ENCODE assay signal across 1 cellular context in the genomic region with DNA sequence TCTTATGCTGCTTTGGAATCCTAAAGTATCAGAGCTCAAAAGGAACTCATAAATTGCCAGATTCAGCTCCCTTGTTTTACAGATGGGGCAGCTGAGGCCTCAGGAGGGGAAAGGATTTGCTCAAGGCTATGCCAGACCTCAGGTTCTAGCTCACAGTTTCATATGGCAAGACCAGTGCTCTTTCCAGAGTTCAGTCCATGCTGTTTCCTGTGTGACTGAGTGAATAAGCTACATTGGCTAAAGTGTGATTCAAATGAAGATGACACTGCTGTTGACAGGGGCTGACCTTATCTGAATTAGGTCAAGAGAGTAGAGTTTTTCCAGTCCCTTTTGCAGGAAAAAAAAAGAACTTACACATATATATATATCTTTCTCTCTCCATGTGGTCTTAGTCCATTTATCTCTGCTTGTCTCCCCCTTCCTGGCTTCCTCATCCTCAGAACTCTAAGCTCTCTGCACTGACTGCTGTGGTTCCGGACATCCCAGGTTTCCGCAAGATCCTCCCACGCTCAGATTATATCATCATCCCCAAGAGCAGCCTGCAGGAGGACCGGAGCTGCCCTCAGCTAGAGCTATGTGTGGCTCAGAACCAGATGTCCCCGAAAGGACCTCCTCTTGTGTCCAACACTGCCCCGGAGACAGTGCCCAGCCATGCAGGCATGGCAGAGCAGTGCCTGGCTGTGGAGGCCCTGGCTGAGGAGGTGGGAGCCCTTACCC.
A peak's percentile ranks its signal among the peaks of the same experiment; 100 is the strongest.
TF ChIP-seq lines count a peak whose summit lies in the region.

No MANE protein-coding gene starts in this region.

TF ChIP-seq in K562, 482 proteins besides CTCF, POLR2A, EP300 and RAD21 (continues in another document):
- TF ChIP-seq NR2C2 (CRISPR knock-in tag; IDR thresholded peaks at IDR 0.05) = no peak
- peak; percentile 22; the same call in 1 of the 2 replicates for TF ChIP-seq NR2C2 (tag; IDR thresholded peaks at IDR 0.05)
- TF ChIP-seq, protein P1, sequence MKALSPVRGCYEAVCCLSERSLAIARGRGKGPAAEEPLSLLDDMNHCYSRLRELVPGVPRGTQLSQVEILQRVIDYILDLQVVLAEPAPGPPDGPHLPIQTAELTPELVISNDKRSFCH (CRISPR knock-in tag; IDR thresholded peaks at IDR 0.05) = no peak
- TF ChIP-seq, protein P1 (tag; IDR thresholded peaks at IDR 0.05) = peak; percentile 39; the same call in 1 of the 2 replicates
- TF ChIP-seq CBFA2T3 (IDR thresholded peaks at IDR 0.05) = no peak
- 0 out of 2 replicates have a peak, but pooled peaks have one; percentile 38 for TF ChIP-seq MEF2D (tag; conservative IDR thresholded peaks at IDR 0.05; ENCODE audit: low read depth)
- no peak for TF ChIP-seq ZNF696 (CRISPR knock-in tag; conservative IDR thresholded peaks at IDR 0.05)
- TF ChIP-seq, protein P2, sequence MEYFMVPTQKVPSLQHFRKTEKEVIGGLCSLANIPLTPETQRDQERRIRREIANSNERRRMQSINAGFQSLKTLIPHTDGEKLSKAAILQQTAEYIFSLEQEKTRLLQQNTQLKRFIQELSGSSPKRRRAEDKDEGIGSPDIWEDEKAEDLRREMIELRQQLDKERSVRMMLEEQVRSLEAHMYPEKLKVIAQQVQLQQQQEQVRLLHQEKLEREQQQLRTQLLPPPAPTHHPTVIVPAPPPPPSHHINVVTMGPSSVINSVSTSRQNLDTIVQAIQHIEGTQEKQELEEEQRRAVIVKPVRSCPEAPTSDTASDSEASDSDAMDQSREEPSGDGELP (CRISPR knock-in tag; IDR thresholded peaks at IDR 0.05; ENCODE audit: borderline replicate concordance) = peak; percentile 57; the same call in 1 of the 2 replicates
- TF ChIP-seq CEBPG (CRISPR knock-in tag; IDR thresholded peaks at IDR 0.05) = no peak
- TF ChIP-seq CEBPG (tag; conservative IDR thresholded peaks at IDR 0.05 in 1 of 2, IDR thresholded peaks at IDR 0.05 in 1 of 2) = no peak
- peak; percentile 62 for TF ChIP-seq EGR1 (conservative IDR thresholded peaks at IDR 0.05)
- no peak for TF ChIP-seq MTA2 (IDR thresholded peaks at IDR 0.05; ENCODE audit: low read depth)
- no peak for TF ChIP-seq ZNF212 (CRISPR knock-in tag; IDR thresholded peaks at IDR 0.05)
- no peak for TF ChIP-seq POLR2AphosphoS2 (IDR thresholded peaks at IDR 0.05; ENCODE audit: low read length)
- TF ChIP-seq ZNF436 (CRISPR knock-in tag; IDR thresholded peaks at IDR 0.05) = no peak
- no peak for TF ChIP-seq NFATC3 (IDR thresholded peaks at IDR 0.05)
- TF ChIP-seq FOSL1 (tag; conservative IDR thresholded peaks at IDR 0.05) = peak; percentile 29; the same call in 1 of the 2 replicates
- TF ChIP-seq, protein P3, sequence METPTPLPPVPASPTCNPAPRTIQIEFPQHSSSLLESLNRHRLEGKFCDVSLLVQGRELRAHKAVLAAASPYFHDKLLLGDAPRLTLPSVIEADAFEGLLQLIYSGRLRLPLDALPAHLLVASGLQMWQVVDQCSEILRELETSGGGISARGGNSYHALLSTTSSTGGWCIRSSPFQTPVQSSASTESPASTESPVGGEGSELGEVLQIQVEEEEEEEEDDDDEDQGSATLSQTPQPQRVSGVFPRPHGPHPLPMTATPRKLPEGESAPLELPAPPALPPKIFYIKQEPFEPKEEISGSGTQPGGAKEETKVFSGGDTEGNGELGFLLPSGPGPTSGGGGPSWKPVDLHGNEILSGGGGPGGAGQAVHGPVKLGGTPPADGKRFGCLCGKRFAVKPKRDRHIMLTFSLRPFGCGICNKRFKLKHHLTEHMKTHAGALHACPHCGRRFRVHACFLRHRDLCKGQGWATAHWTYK (CRISPR knock-in tag; IDR thresholded peaks at IDR 0.05) = no peak
- TF ChIP-seq POLR2H (tag; IDR thresholded peaks at IDR 0.05; ENCODE audit: low read depth) = no peak
- TF ChIP-seq CEBPB (tag; IDR thresholded peaks at IDR 0.05) = no peak
- 0 out of 2 replicates have a peak, but pooled peaks have one; percentile 22 for TF ChIP-seq CXXC5 (CRISPR knock-in tag; IDR thresholded peaks at IDR 0.05)
- no peak for TF ChIP-seq HDGF (IDR thresholded peaks at IDR 0.05)
- TF ChIP-seq ELF2 (CRISPR knock-in tag; IDR thresholded peaks at IDR 0.05) = no peak
- TF ChIP-seq HDAC8 (tag; IDR thresholded peaks at IDR 0.05) = no peak
- no peak for TF ChIP-seq NCOA2 (IDR thresholded peaks at IDR 0.05; ENCODE audit: partially characterized antibody in 2 of 2)
- no peak for TF ChIP-seq ZNF124 (CRISPR knock-in tag; IDR thresholded peaks at IDR 0.05)
- TF ChIP-seq ARID1B (IDR thresholded peaks at IDR 0.05) = peak; percentile 27; the same call in 1 of the 2 replicates
- no peak for TF ChIP-seq RAD51 (IDR thresholded peaks at IDR 0.05; ENCODE audit: borderline replicate concordance, low read depth)
- no peak for TF ChIP-seq ZNF143 (CRISPR knock-in tag; IDR thresholded peaks at IDR 0.05)
- TF ChIP-seq ZNF263 (CRISPR knock-in tag; IDR thresholded peaks at IDR 0.05; ENCODE audit: borderline replicate concordance) = peak; percentile 20; the same call in 1 of the 2 replicates
- TF ChIP-seq GABPA (tag; conservative IDR thresholded peaks at IDR 0.05; ENCODE audit: low read depth) = no peak
- no peak for TF ChIP-seq BDP1 (IDR thresholded peaks at IDR 0.05; ENCODE audit: insufficient read depth, insufficient read length)
- no peak for TF ChIP-seq ADNP (tag; IDR thresholded peaks at IDR 0.05)
- TF ChIP-seq, protein P4, sequence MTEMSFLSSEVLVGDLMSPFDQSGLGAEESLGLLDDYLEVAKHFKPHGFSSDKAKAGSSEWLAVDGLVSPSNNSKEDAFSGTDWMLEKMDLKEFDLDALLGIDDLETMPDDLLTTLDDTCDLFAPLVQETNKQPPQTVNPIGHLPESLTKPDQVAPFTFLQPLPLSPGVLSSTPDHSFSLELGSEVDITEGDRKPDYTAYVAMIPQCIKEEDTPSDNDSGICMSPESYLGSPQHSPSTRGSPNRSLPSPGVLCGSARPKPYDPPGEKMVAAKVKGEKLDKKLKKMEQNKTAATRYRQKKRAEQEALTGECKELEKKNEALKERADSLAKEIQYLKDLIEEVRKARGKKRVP (CRISPR knock-in tag; IDR thresholded peaks at IDR 0.05) = no peak
- no peak for TF ChIP-seq TRIM28 (IDR thresholded peaks at IDR 0.05)
- TF ChIP-seq MEIS2 (IDR thresholded peaks at IDR 0.05; ENCODE audit: partially characterized antibody) = peak; percentile 37
- TF ChIP-seq, protein P5, sequence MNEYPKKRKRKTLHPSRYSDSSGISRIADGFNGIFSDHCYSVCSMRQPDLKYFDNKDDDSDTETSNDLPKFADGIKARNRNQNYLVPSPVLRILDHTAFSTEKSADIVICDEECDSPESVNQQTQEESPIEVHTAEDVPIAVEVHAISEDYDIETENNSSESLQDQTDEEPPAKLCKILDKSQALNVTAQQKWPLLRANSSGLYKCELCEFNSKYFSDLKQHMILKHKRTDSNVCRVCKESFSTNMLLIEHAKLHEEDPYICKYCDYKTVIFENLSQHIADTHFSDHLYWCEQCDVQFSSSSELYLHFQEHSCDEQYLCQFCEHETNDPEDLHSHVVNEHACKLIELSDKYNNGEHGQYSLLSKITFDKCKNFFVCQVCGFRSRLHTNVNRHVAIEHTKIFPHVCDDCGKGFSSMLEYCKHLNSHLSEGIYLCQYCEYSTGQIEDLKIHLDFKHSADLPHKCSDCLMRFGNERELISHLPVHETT (CRISPR knock-in tag; conservative IDR thresholded peaks at IDR 0.05 in 1 of 2, IDR thresholded peaks at IDR 0.05 in 1 of 2) = no peak
- TF ChIP-seq CTBP1 (IDR thresholded peaks at IDR 0.05; ENCODE audit: borderline replicate concordance) = peak; percentile 40; the same call in 1 of the 2 replicates
- TF ChIP-seq CBFA2T2 (conservative IDR thresholded peaks at IDR 0.05) = no peak
- no peak for TF ChIP-seq JUNB (CRISPR knock-in tag; conservative IDR thresholded peaks at IDR 0.05)
- no peak for TF ChIP-seq ILK (tag; IDR thresholded peaks at IDR 0.05; ENCODE audit: borderline replicate concordance, low read depth)
- TF ChIP-seq, protein P6, sequence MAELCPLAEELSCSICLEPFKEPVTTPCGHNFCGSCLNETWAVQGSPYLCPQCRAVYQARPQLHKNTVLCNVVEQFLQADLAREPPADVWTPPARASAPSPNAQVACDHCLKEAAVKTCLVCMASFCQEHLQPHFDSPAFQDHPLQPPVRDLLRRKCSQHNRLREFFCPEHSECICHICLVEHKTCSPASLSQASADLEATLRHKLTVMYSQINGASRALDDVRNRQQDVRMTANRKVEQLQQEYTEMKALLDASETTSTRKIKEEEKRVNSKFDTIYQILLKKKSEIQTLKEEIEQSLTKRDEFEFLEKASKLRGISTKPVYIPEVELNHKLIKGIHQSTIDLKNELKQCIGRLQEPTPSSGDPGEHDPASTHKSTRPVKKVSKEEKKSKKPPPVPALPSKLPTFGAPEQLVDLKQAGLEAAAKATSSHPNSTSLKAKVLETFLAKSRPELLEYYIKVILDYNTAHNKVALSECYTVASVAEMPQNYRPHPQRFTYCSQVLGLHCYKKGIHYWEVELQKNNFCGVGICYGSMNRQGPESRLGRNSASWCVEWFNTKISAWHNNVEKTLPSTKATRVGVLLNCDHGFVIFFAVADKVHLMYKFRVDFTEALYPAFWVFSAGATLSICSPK (IDR thresholded peaks at IDR 0.05; ENCODE audit: borderline replicate concordance) = no peak
- no peak for TF ChIP-seq TARDBP (IDR thresholded peaks at IDR 0.05)
- TF ChIP-seq, protein P7, sequence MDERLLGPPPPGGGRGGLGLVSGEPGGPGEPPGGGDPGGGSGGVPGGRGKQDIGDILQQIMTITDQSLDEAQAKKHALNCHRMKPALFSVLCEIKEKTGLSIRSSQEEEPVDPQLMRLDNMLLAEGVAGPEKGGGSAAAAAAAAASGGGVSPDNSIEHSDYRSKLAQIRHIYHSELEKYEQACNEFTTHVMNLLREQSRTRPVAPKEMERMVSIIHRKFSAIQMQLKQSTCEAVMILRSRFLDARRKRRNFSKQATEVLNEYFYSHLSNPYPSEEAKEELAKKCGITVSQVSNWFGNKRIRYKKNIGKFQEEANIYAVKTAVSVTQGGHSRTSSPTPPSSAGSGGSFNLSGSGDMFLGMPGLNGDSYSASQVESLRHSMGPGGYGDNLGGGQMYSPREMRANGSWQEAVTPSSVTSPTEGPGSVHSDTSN (CRISPR knock-in tag; IDR thresholded peaks at IDR 0.05; ENCODE audit: low read depth) = no peak
- TF ChIP-seq, protein P7 (tag; conservative IDR thresholded peaks at IDR 0.05; ENCODE audit: low read depth) = peak; percentile 59
- TF ChIP-seq KDM1A (IDR thresholded peaks at IDR 0.05) = peak in 1 of 2 experiments; percentile 27; a peak in 1 of 4 replicates
- no peak for TF ChIP-seq TSC22D4 (tag; IDR thresholded peaks at IDR 0.05)
- no peak for TF ChIP-seq ZC3H8 (IDR thresholded peaks at IDR 0.05)
- peak; percentile 51; the same call in 1 of the 2 replicates for TF ChIP-seq SMAD4 (CRISPR knock-in tag; conservative IDR thresholded peaks at IDR 0.05)
- TF ChIP-seq HIVEP1 (CRISPR knock-in tag; IDR thresholded peaks at IDR 0.05) = no peak
- TF ChIP-seq EWSR1 (IDR thresholded peaks at IDR 0.05; ENCODE audit: borderline replicate concordance, low read depth, partially characterized antibody) = no peak
- TF ChIP-seq, protein P8, sequence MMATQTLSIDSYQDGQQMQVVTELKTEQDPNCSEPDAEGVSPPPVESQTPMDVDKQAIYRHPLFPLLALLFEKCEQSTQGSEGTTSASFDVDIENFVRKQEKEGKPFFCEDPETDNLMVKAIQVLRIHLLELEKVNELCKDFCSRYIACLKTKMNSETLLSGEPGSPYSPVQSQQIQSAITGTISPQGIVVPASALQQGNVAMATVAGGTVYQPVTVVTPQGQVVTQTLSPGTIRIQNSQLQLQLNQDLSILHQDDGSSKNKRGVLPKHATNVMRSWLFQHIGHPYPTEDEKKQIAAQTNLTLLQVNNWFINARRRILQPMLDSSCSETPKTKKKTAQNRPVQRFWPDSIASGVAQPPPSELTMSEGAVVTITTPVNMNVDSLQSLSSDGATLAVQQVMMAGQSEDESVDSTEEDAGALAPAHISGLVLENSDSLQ (IDR thresholded peaks at IDR 0.05) = 0 out of 2 replicates have a peak, but pooled peaks have one; percentile 19
- TF ChIP-seq C11orf30 (IDR thresholded peaks at IDR 0.05; ENCODE audit: low read depth) = no peak
- no peak for TF ChIP-seq ZFX (CRISPR knock-in tag; IDR thresholded peaks at IDR 0.05)
- peak; percentile 41; the same call in 1 of the 2 replicates for TF ChIP-seq MECOM (CRISPR knock-in tag; IDR thresholded peaks at IDR 0.05)
- TF ChIP-seq ELF4 (CRISPR knock-in tag; IDR thresholded peaks at IDR 0.05) = no peak
- TF ChIP-seq ZBTB7A (IDR thresholded peaks at IDR 0.05; ENCODE audit: borderline replicate concordance, control insufficient read depth, low read depth, low read length) = no peak
- TF ChIP-seq GATA2 (CRISPR knock-in tag; IDR thresholded peaks at IDR 0.05) = no peak
- no peak for TF ChIP-seq ZBTB8A (IDR thresholded peaks at IDR 0.05; ENCODE audit: partially characterized antibody)
- TF ChIP-seq, protein P9, sequence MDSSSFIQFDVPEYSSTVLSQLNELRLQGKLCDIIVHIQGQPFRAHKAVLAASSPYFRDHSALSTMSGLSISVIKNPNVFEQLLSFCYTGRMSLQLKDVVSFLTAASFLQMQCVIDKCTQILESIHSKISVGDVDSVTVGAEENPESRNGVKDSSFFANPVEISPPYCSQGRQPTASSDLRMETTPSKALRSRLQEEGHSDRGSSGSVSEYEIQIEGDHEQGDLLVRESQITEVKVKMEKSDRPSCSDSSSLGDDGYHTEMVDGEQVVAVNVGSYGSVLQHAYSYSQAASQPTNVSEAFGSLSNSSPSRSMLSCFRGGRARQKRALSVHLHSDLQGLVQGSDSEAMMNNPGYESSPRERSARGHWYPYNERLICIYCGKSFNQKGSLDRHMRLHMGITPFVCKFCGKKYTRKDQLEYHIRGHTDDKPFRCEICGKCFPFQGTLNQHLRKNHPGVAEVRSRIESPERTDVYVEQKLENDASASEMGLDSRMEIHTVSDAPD (CRISPR knock-in tag; IDR thresholded peaks at IDR 0.05) = no peak
- TF ChIP-seq ETV5 (CRISPR knock-in tag; IDR thresholded peaks at IDR 0.05; ENCODE audit: low read depth) = peak; percentile 83
- no peak for TF ChIP-seq TGIF2 (CRISPR knock-in tag; IDR thresholded peaks at IDR 0.05)
- TF ChIP-seq TCF3 (CRISPR knock-in tag; IDR thresholded peaks at IDR 0.05) = peak; percentile 71; the same call in 1 of the 2 replicates
- TF ChIP-seq, protein P10, sequence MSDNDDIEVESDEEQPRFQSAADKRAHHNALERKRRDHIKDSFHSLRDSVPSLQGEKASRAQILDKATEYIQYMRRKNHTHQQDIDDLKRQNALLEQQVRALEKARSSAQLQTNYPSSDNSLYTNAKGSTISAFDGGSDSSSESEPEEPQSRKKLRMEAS (CRISPR knock-in tag; IDR thresholded peaks at IDR 0.05) = no peak
